19 cellular contexts compared by ENCODE assay signal in genomic region chr4:43238556-43238955, GRCh38.
"Had no signal": no experiment of that assay in that cellular context is flagged by ENCODE, and none has a peak within 500 bp of the region (broad histone marks: within the 10 kb centered on the region; RNA-seq: fewer than 3 reads in every experiment).

No MANE protein-coding gene starts in this region.

- DNase-seq: immature natural killer cell; kidney; left colon; left ventricle myocardium inferior; naive thymus-derived CD8-positive, alpha-beta T cell; pancreas; psoas muscle; right lobe of liver; stimulated activated CD4-positive, alpha-beta T cell treated with anti-CD3 and anti-CD28 coated beads, Interleukin-1b, Interleukin-23, amount 100 ng/mL, for 48 hours; stimulated activated CD4-positive, alpha-beta T cell treated with anti-CD3 and anti-CD28 coated beads, Interleukin-2, amount 100 ng/mL, for 48 hours; stimulated activated CD4-positive, alpha-beta T cell treated with anti-CD3 and anti-CD28 coated beads, Interleukin-4, amount 100 ng/mL, for 4 hours; stimulated activated CD8-positive, alpha-beta memory T cell treated with anti-CD3 and anti-CD28 coated beads, Interleukin-4, amount 100 ng/mL, for 48 hours; stimulated activated naive CD4-positive, alpha-beta T cell treated with Interleukin-2 at 50 U/mL for 16 hours; stimulated activated naive CD8-positive, alpha-beta T cell treated with anti-CD3 and anti-CD28 coated beads, Interleukin-15, amount 100 ng/mL, for 72 hours; testis; thyroid gland; transverse colon; upper lobe of left lung had no signal

- ATAC-seq: left colon; naive thymus-derived CD8-positive, alpha-beta T cell; psoas muscle; right lobe of liver; stimulated activated memory B cell treated with anti-CD40 and anti-IgM and Interleukin-4, amounts not matched to agents 10 μg/mL and 1 μg/mL and 100 μg/mL, for 72 hours; stimulated activated naive CD8-positive, alpha-beta T cell treated with anti-CD3 and anti-CD28 coated beads, Interleukin-15, amount 100 ng/mL, for 72 hours had no signal
